ENCODE assay signal across 8 cellular contexts in genomic region chr1:84582802-84583587, GRCh38. TPM values are rescaled to one million over a fixed set of nuclear protein-coding genes. Genes with fewer than 3 reads are reported as not detected.
DNase-seq lines count a peak whose midpoint lies in the region; ATAC-seq and TF ChIP-seq lines count a peak whose summit lies in the region.

No MANE protein-coding gene starts in this region.

- H3K9ac ChIP-seq in smooth muscle cell (ENCODE audit: low read depth) = no peak overlapping the region

- no peaks in the 10 kb centered on the region for H3K79me2 ChIP-seq in smooth muscle cell (ENCODE audit: low read depth)

- H3K27me3 Mint-ChIP-seq in HFFc6 (ENCODE audit: insufficient read depth) = no peaks in the 10 kb centered on the region

- no peak for ATAC-seq in left ventricle myocardium superior

- H3K4me1 ChIP-seq in cardiac muscle cell (ENCODE audit: low read depth) = no peaks in the 10 kb centered on the region
- H3K4me1 ChIP-seq in smooth muscle cell (ENCODE audit: low read depth) = peaks cover 21% of the 10 kb centered on the region

- H2AFZ ChIP-seq in smooth muscle cell (ENCODE audit: low read depth) = peak overlapping the region; percentile 26

- H4K20me1 ChIP-seq in smooth muscle cell (ENCODE audit: low read depth) = no peaks in the 10 kb centered on the region

- DNase-seq in cardiac muscle cell (ENCODE audit: low read depth in 1 of 2, low spot score in 1 of 2) (peak; percentile 51 to 75), left ventricle myocardium superior (no peak), NCI-H446 (lab: John Stamatoyannopoulos, UW) (peak; percentile 56 to 91), dermis blood vessel endothelial cell (peak; percentile 53), smooth muscle cell (lab: John Stamatoyannopoulos, UW; ENCODE audit: unreplicated experiment) (no peak), cerebellum (ENCODE audit: low spot score) (no peak), head of caudate nucleus (no peak), HFFc6 (no peak)

- H3K9me3 ChIP-seq in cardiac muscle cell (ENCODE audit: low read depth) (no peaks in the 10 kb centered on the region), smooth muscle cell (replicated peaks; ENCODE audit: low read depth) (no peaks in the 10 kb centered on the region)

- no peak overlapping the region for H3K4me3 Mint-ChIP-seq in HFFc6

- H3K4me1 Mint-ChIP-seq in HFFc6 (ENCODE audit: low read depth) = peaks cover 9% of the 10 kb centered on the region

- H3K4me2 ChIP-seq in smooth muscle cell = peak overlapping the region; percentile 27

- TF ChIP-seq CTCF in cardiac muscle cell (IDR thresholded peaks at IDR 0.05; ENCODE audit: low read depth, low read length) = no peak
- TF ChIP-seq CTCF in smooth muscle cell (IDR thresholded peaks at IDR 0.05; ENCODE audit: borderline replicate concordance, insufficient read depth, poor library complexity, severe bottlenecking) = no peak
- TF ChIP-seq CTCF in HFFc6 (IDR thresholded peaks at IDR 0.05) = no peak

- WGBS in smooth muscle cell (ENCODE audit: low lambda C conversion rate) = 38% methylated on average over 7 of the region's 7 CpGs

- no peak overlapping the region for H3K4me3 ChIP-seq in cardiac muscle cell
- H3K4me3 ChIP-seq in smooth muscle cell = no peak overlapping the region

- no peaks in the 10 kb centered on the region for H3K36me3 ChIP-seq in cardiac muscle cell
- H3K36me3 ChIP-seq in smooth muscle cell (ENCODE audit: low read depth) = no peaks in the 10 kb centered on the region

- H3K27ac ChIP-seq in cardiac muscle cell (peak overlapping the region; percentile 60), smooth muscle cell (ENCODE audit: low read depth) (peak overlapping the region; percentile 85)

- peaks cover 2% of the 10 kb centered on the region for H3F3A ChIP-seq in smooth muscle cell (ENCODE audit: low read depth)

- H3K27ac Mint-ChIP-seq in HFFc6 = no peak overlapping the region

- H3K9me3 Mint-ChIP-seq in HFFc6 = no peaks in the 10 kb centered on the region

- no peaks in the 10 kb centered on the region; the same call in 1 of the 2 replicates for H3K36me3 Mint-ChIP-seq in HFFc6 (ENCODE audit: low read depth)

- intact Hi-C loops in left ventricle myocardium superior (cut with micrococcal nuclease) = no loop called here
- intact Hi-C loops in head of caudate nucleus (cut with DNase I) = no loop called here

- H3K27me3 ChIP-seq in cardiac muscle cell (no peaks in the 10 kb centered on the region), smooth muscle cell (ENCODE audit: low read depth) (no peaks in the 10 kb centered on the region)

RNA-seq across cellular contexts. Expression of gene CTBS, which starts 8.8 kb away (rescaled TPM):
- 3.3 and 5.2 TPM in 2 replicates for total RNA-seq in cardiac muscle cell
- polyA plus RNA-seq in cardiac muscle cell = 10.2 and 22.5 TPM in 2 replicates
- total RNA-seq in left ventricle myocardium superior = 6.7 TPM
- total RNA-seq in dermis blood vessel endothelial cell = 5.4 and 8.0 TPM in 2 replicates
- 19.4 and 37.7 TPM in 2 replicates for total RNA-seq in smooth muscle cell
- 30.3 and 34.6 TPM in 2 replicates for polyA plus RNA-seq in smooth muscle cell
- total RNA-seq in cerebellum = 4.6 TPM
- 10 to 100 TPM; 15.4 to 21.2 (median 17.8) TPM for total RNA-seq in HFFc6 (2021; fragmentation: NEBNext Ultra II Directional; extraction: Animal tissue kit (Norgen Biotek cat#: 25700))

Comparison
In these comparisons a context has a peak if more than half of its experiments do, and no peak if none do; other contexts are left out.
1. DNase-seq: peak in cardiac muscle cell (2 of 2), NCI-H446 (2 of 2) and dermis blood vessel endothelial cell (single experiment); none in left ventricle myocardium superior (single experiment), smooth muscle cell (single experiment), cerebellum (single experiment), head of caudate nucleus (0 of 42) and HFFc6 (single experiment).